ENCODE assay signal across 13 cellular contexts in the genomic region with DNA sequence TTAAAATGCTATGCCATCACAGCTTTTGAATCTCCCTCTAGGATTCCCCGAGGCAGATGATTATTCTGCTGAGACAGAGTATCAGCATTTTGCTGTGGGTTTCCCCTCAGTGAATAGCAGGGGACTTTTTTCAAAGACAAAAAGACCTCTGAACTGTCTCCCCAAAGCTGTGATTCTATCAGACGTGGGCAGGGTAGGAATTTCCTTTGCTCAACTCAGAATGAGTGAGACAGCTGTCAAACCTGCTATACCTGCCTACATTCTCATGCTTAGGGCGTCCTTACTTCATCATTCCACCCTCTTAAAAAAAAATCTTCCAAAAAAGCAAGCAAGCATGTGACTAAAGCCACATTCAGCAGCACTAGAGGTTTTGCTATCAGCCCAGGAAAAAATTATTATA.
DNase-seq lines count a peak whose midpoint lies in the region; ATAC-seq, FAIRE-seq and TF ChIP-seq lines count a peak whose summit lies in the region.
"Had no signal": no experiment of that assay in that cellular context is flagged by ENCODE, and none has a peak within 500 bp of the region (broad histone marks: within the 10 kb centered on the region; RNA-seq: fewer than 3 reads in every experiment).

No MANE protein-coding gene starts in this region.

- no peak for TF ChIP-seq CTCF in RWPE1 (conservative IDR thresholded peaks at IDR 0.05; ENCODE audit: low read depth)
- no peak for TF ChIP-seq CTCF in suprapubic skin (IDR thresholded peaks at IDR 0.05)

- ATAC-seq in GM19025 (IDR thresholded peaks at IDR 0.05; ENCODE audit: low read depth, unreplicated experiment) (peak; percentile 72), HG02678 (IDR thresholded peaks at IDR 0.05; ENCODE audit: unreplicated experiment) (peak; percentile 79), aorta (ENCODE audit: low FRiP score) (no peak)
- ATAC-seq: body of pancreas, K562 had no signal

- CTCF ChIA-PET in RWPE1 (lab: Yijun Ruan, JAX), result no interaction called here

- TF ChIP-seq POLR2A in suprapubic skin (IDR thresholded peaks at IDR 0.05), result no peak
- TF ChIP-seq POLR2A in GM12891 (IDR thresholded peaks at IDR 0.05; ENCODE audit: low read depth, low read length), result no peak

- H3K4me1 ChIP-seq in suprapubic skin (peaks cover 13% of the 10 kb centered on the region), aorta (ENCODE audit: control insufficient read depth in 1 of 2, insufficient read depth in 2 of 2, low read length in 2 of 2) (no peaks in the 10 kb centered on the region)
- H3K4me1 ChIP-seq: sigmoid colon had no signal

- H3K9me3 ChIP-seq in suprapubic skin (no peaks in the 10 kb centered on the region), aorta (ENCODE audit: control insufficient read depth, low read length) (no peaks in the 10 kb centered on the region)
- H3K9me3 ChIP-seq: body of pancreas, sigmoid colon had no signal

- H3K4me3 ChIP-seq in suprapubic skin (no peak overlapping the region), aorta (ENCODE audit: low read length in 2 of 2) (no peak overlapping the region)
- H3K4me3 ChIP-seq: body of pancreas, K562, sigmoid colon had no signal

- H3K27me3 ChIP-seq in suprapubic skin (no peaks in the 10 kb centered on the region), aorta (ENCODE audit: control insufficient read depth in 1 of 2, insufficient read depth in 2 of 2, low read length in 1 of 2) (no peaks in the 10 kb centered on the region)
- H3K27me3 ChIP-seq: body of pancreas, sigmoid colon had no signal

- H3K27ac ChIP-seq in RWPE1, result no peak overlapping the region
- peak overlapping the region; percentile 63 for H3K27ac ChIP-seq in suprapubic skin
- no peak overlapping the region for H3K27ac ChIP-seq in aorta (ENCODE audit: low read depth in 1 of 2, low read length in 2 of 2)
- H3K27ac ChIP-seq: body of pancreas, sigmoid colon had no signal

- TF ChIP-seq EP300 in suprapubic skin (IDR thresholded peaks at IDR 0.05), result no peak

- intact Hi-C loops in aorta (cut with DNase I), result no loop called here

- H3K36me3 ChIP-seq in suprapubic skin (no peaks in the 10 kb centered on the region), aorta (ENCODE audit: control insufficient read depth in 1 of 2, insufficient read depth in 2 of 2, low read length in 1 of 2) (no peaks in the 10 kb centered on the region)
- H3K36me3 ChIP-seq: sigmoid colon had no signal

- DNase-seq in RWPE1 (ENCODE audit: low spot score) (peak; percentile 70), suprapubic skin (ENCODE audit: low spot score in 2 of 2) (no peak), aorta (no peak), NCI-H2029 treated with DMSO at 0.1 percent for 48 hours (lab: John Stamatoyannopoulos, UW) (no peak), GM12891 (ENCODE audit: insufficient read length, low spot score) (no peak)
- DNase-seq: body of pancreas, DMS 273 treated with DMSO at 0.1 percent for 48 hours, HFFc6, NCI-H2107, sigmoid colon had no signal

- no peak for FAIRE-seq in GM12891 (lab: Jason Lieb, UNC)
- FAIRE-seq: K562 had no signal

- POLR2A ChIA-PET in RWPE1 (lab: Yijun Ruan, JAX; ENCODE audit: low non-redundant PET), result no interaction called here

- WGBS in suprapubic skin, result 39% methylated on average over 3 of the region's 3 CpGs
- 40 to 41% methylated on average over 3 of the region's 3 CpGs for WGBS in aorta, 2 donors

TF ChIP-seq in GM12891, 5 proteins besides CTCF, POLR2A, EP300 and RAD21:
- no peak for TF ChIP-seq POU2F2 (IDR thresholded peaks at IDR 0.05; ENCODE audit: low read depth, low read length)
- TF ChIP-seq POLR2AphosphoS5 (IDR thresholded peaks at IDR 0.05; ENCODE audit: low read depth, low read length), result no peak
- no peak for TF ChIP-seq PAX5 (IDR thresholded peaks at IDR 0.05; ENCODE audit: insufficient read depth, low read length, severe bottlenecking)
- TF ChIP-seq SPI1 (IDR thresholded peaks at IDR 0.05; ENCODE audit: low read depth, low read length), result no peak
- no peak for TF ChIP-seq TAF1 (IDR thresholded peaks at IDR 0.05; ENCODE audit: low read depth, low read length)
TF ChIP-seq in GM12891: peak in this region for 0.
